21 cellular contexts compared by ENCODE assay signal in genomic region chr1:88741413-88741812, GRCh38.
A peak's percentile ranks its signal among the peaks of the same experiment; 100 is the strongest.
DNase-seq lines count a peak whose midpoint lies in the region; ATAC-seq, FAIRE-seq and TF ChIP-seq lines count a peak whose summit lies in the region.
"Had no signal": no experiment of that assay in that cellular context is flagged by ENCODE, and none has a peak within 500 bp of the region (broad histone marks: within the 10 kb centered on the region; RNA-seq: fewer than 3 reads in every experiment).

No MANE protein-coding gene starts in this region.

- no peak for ATAC-seq in GM19035 (IDR thresholded peaks at IDR 0.05; ENCODE audit: unreplicated experiment)
- ATAC-seq: activated naive CD4-positive, alpha-beta T cell treated with anti-CD3 and anti-CD28 coated beads, Interleukin-2, amount 50 U/mL, for 72 hours; HCT116; natural killer cell had no signal

- H3K4me3 ChIP-seq in cardiac fibroblast (replicated peaks in 1 of 2; ENCODE audit: low read depth in 2 of 2, low read length in 2 of 2): no peak overlapping the region
- H3K4me3 ChIP-seq: stomach, uterus had no signal

- no peak for FAIRE-seq in urothelium cell line (lab: Jason Lieb, UNC)

- TF ChIP-seq CTCF in cardiac fibroblast (IDR thresholded peaks at IDR 0.05; ENCODE audit: low read depth, low read length): no peak

- DNase-seq in AG20443 (ENCODE audit: low spot score) (peak; percentile 26), NCI-H226 (peak; percentile 5), cardiac fibroblast (ENCODE audit: low read depth in 2 of 2) (peak; percentile 57 to 66), kidney tubule cell (ENCODE audit: low spot score) (peak; percentile 20), urothelium cell line (ENCODE audit: low spot score) (no peak), NCI-H2107 (lab: John Stamatoyannopoulos, UW) (no peak), C1 segment of cervical spinal cord (lab: John Stamatoyannopoulos, UW) (no peak)
- DNase-seq: activated T-cell treated with anti-CD3 and anti-CD28 coated beads, Interleukin-2, amount 50 U/mL, for 1 hour; caudate nucleus; endodermal cell; head of caudate nucleus; immature natural killer cell; MM.1S; natural killer cell; NCI-H187 treated with DMSO at 0.1 percent for 48 hours; NCI-H510A; stomach; uterus had no signal

Comparison
In these comparisons a context has a peak if more than half of its experiments do, and no peak if none do; other contexts are left out.
1. DNase-seq: peak in AG20443 (single experiment), NCI-H226 (single experiment), cardiac fibroblast (2 of 2) and kidney tubule cell (single experiment); none in urothelium cell line (single experiment), NCI-H2107 (single experiment) and C1 segment of cervical spinal cord (0 of 14).